In genomic region chr7:19971941-19972340, GRCh38 we compare ENCODE assay signal across 1 cellular context.
TF ChIP-seq lines count a peak whose summit lies in the region.

No MANE protein-coding gene starts in this region.

TF ChIP-seq in HCT116, 20 proteins besides CTCF, POLR2A, EP300 and RAD21 (continued from another document):
- no peak for TF ChIP-seq REST (IDR thresholded peaks at IDR 0.05; ENCODE audit: low read depth)
- no peak for TF ChIP-seq EZH2 (IDR thresholded peaks at IDR 0.05)
- no peak for TF ChIP-seq CEBPB (IDR thresholded peaks at IDR 0.05; ENCODE audit: low read depth)
- TF ChIP-seq ZNF274 (IDR thresholded peaks at IDR 0.05; ENCODE audit: low read depth, low read length), result no peak
- no peak for TF ChIP-seq SP1 (IDR thresholded peaks at IDR 0.05; ENCODE audit: low read depth)
- no peak for TF ChIP-seq TCF7L2 (IDR thresholded peaks at IDR 0.05; ENCODE audit: borderline replicate concordance, extremely low read depth, insufficient read depth, insufficient read length)
